ENCODE assay signal across 11 cellular contexts in genomic region chr7:130151591-130152269, GRCh38. TPM values are rescaled to one million over a fixed set of nuclear protein-coding genes. Genes with fewer than 3 reads are reported as not detected.
DNase-seq lines count a peak whose midpoint lies in the region; ATAC-seq and TF ChIP-seq lines count a peak whose summit lies in the region.
"Had no signal": no experiment of that assay in that cellular context is flagged by ENCODE, and none has a peak within 500 bp of the region (broad histone marks: within the 10 kb centered on the region; RNA-seq: fewer than 3 reads in every experiment).

No MANE protein-coding gene starts in this region.

- H3K36me3 Mint-ChIP-seq in activated CD4-positive, alpha-beta T cell treated with anti-CD3 and anti-CD28 coated beads, Interleukin-2, amount 10 ng/mL, durations not matched to agents 7 days and 5 days (ENCODE audit: low read depth): no peaks in the 10 kb centered on the region

- H2AFZ ChIP-seq in fibroblast of lung (ENCODE audit: low read length): no peak overlapping the region

- H3K27me3 ChIP-seq in fibroblast of lung (ENCODE audit: control insufficient read depth, insufficient read depth, low read length): no peaks in the 10 kb centered on the region

- no peak overlapping the region for H3K4me3 ChIP-seq in fibroblast of lung (replicated peaks in 1 of 4; ENCODE audit: control extremely low read depth in 1 of 4, insufficient read depth in 1 of 4, low read depth in 3 of 4, low read length in 4 of 4)
- H3K4me3 ChIP-seq: left ventricle myocardium inferior had no signal

- no peaks in the 10 kb centered on the region for H3K9me3 ChIP-seq in fibroblast of lung (ENCODE audit: control insufficient read depth, insufficient read depth, low read depth, low read length)

- CTCF ChIA-PET in activated CD4-positive, alpha-beta T cell treated with anti-CD3 and anti-CD28 coated beads, Interleukin-2, amount 10 ng/mL, durations not matched to agents 7 days and 5 days (lab: Charles Lee): interaction anchor here (0.7 kb wide), 1 partner anchor 57 kb away, joined by 3 read pairs; no protein-coding TSS in a partner anchor

- no peak for TF ChIP-seq CTCF in fibroblast of lung (conservative IDR thresholded peaks at IDR 0.05 in 1 of 2, IDR thresholded peaks at IDR 0.05 in 1 of 2; ENCODE audit: low read depth in 1 of 2, low read length in 2 of 2)

- H3K9ac ChIP-seq in fibroblast of lung (ENCODE audit: insufficient read depth, low read length): no peak overlapping the region

- no peaks in the 10 kb centered on the region for H4K20me1 ChIP-seq in fibroblast of lung (ENCODE audit: control insufficient read depth, extremely low read depth, insufficient read depth, low read length)

- no peaks in the 10 kb centered on the region for H3K4me1 Mint-ChIP-seq in activated CD4-positive, alpha-beta T cell treated with anti-CD3 and anti-CD28 coated beads, Interleukin-2, amount 10 ng/mL, durations not matched to agents 7 days and 5 days

- POLR2A ChIA-PET in activated CD4-positive, alpha-beta T cell treated with anti-CD3 and anti-CD28 coated beads, Interleukin-2, amount 10 ng/mL, durations not matched to agents 7 days and 5 days (lab: Charles Lee): no interaction called here

- no peak overlapping the region for H3K4me3 Mint-ChIP-seq in activated CD4-positive, alpha-beta T cell treated with anti-CD3 and anti-CD28 coated beads, Interleukin-2, amount 10 ng/mL, durations not matched to agents 7 days and 5 days

- DNase-seq in stimulated activated CD4-positive, alpha-beta T cell treated with anti-CD3 and anti-CD28 coated beads, Interleukin-15, amount 100 ng/mL, for 24 hours: peak; percentile 38
- DNase-seq in stimulated activated CD4-positive, alpha-beta T cell treated with anti-CD3 and anti-CD28 coated beads, Interleukin-12 subunit alpha, Interleukin-12 subunit beta, amount 100 ng/mL, for 4 hours: no peak
- peak; percentile 25 for DNase-seq in activated CD4-positive, alpha-beta T cell treated with anti-CD3 and anti-CD28 coated beads, Interleukin-2, amount 10 ng/mL, durations not matched to agents 7 days and 5 days
- peak; percentile 36 to 49 for DNase-seq in fibroblast of lung (ENCODE audit: low read depth in 2 of 2)
- no peak for DNase-seq in NCI-H2029 (lab: John Stamatoyannopoulos, UW)
- no peak for DNase-seq in NCI-H1930 (lab: John Stamatoyannopoulos, UW)
- DNase-seq in GM19240 (ENCODE audit: insufficient read length, low spot score): no peak
- DNase-seq: Calu3, left ventricle myocardium inferior, NCI-H1105 had no signal

- H3K27ac Mint-ChIP-seq in activated CD4-positive, alpha-beta T cell treated with anti-CD3 and anti-CD28 coated beads, Interleukin-2, amount 10 ng/mL, durations not matched to agents 7 days and 5 days: no peak overlapping the region

- ATAC-seq in GM21529 (IDR thresholded peaks at IDR 0.05; ENCODE audit: unreplicated experiment): no peak

- H3K79me2 ChIP-seq in fibroblast of lung (ENCODE audit: control insufficient read depth, insufficient read depth, low read length): no peaks in the 10 kb centered on the region

- H3K27ac ChIP-seq in fibroblast of lung (ENCODE audit: insufficient read depth, low read length): no peak overlapping the region
- H3K27ac ChIP-seq: left ventricle myocardium inferior had no signal

- H3K4me1 ChIP-seq in fibroblast of lung (ENCODE audit: control insufficient read depth, extremely low read depth, insufficient read depth, low read length): no peaks in the 10 kb centered on the region

- H3K27me3 Mint-ChIP-seq in activated CD4-positive, alpha-beta T cell treated with anti-CD3 and anti-CD28 coated beads, Interleukin-2, amount 10 ng/mL, durations not matched to agents 7 days and 5 days: peaks cover 10% of the 10 kb centered on the region

- H3K36me3 ChIP-seq in fibroblast of lung (ENCODE audit: control insufficient read depth, insufficient read depth, low read length): no peaks in the 10 kb centered on the region
- H3K36me3 ChIP-seq: left ventricle myocardium inferior had no signal

- H3K4me2 ChIP-seq in fibroblast of lung (ENCODE audit: extremely low read depth, insufficient read depth, low read length): no peak overlapping the region

- H3K9me3 Mint-ChIP-seq in activated CD4-positive, alpha-beta T cell treated with anti-CD3 and anti-CD28 coated beads, Interleukin-2, amount 10 ng/mL, durations not matched to agents 7 days and 5 days: peaks cover 2% of the 10 kb centered on the region

RNA-seq across cellular contexts. Expression of gene TMEM209, which starts 53.5 kb away (rescaled TPM):
- total RNA-seq in activated CD4-positive, alpha-beta T cell treated with anti-CD3 and anti-CD28 coated beads, Interleukin-2, amount 10 ng/mL, durations not matched to agents 7 days and 5 days: 10 to 100 TPM; 41.6 to 46.6 TPM
- 9.5 and 9.7 TPM in 2 replicates for total RNA-seq in fibroblast of lung
- polyA plus RNA-seq in fibroblast of lung: 15.1 and 20.8 TPM in 2 replicates
- polyA plus RNA-seq in fibroblast of lung (2012): 6.1 and 8.1 TPM in 2 replicates
- 24.1 and 29.8 TPM in 2 replicates for polyA minus RNA-seq in fibroblast of lung (ENCODE audit: low replicate concordance)

RNA-seq across cellular contexts. Expression of gene SSMEM1, which starts 55.9 kb away (rescaled TPM):
- total RNA-seq in activated CD4-positive, alpha-beta T cell treated with anti-CD3 and anti-CD28 coated beads, Interleukin-2, amount 10 ng/mL, durations not matched to agents 7 days and 5 days: not detected
- not detected in 2 replicates for total RNA-seq in fibroblast of lung
- not detected in 2 replicates for polyA plus RNA-seq in fibroblast of lung
- not detected in 2 replicates for polyA plus RNA-seq in fibroblast of lung (2012)
- polyA minus RNA-seq in fibroblast of lung (ENCODE audit: low replicate concordance): not detected in 2 replicates
- total RNA-seq: Calu3, left ventricle myocardium inferior had no signal

Comparison
In these comparisons a context has a peak if more than half of its experiments do, and no peak if none do; other contexts are left out.
1. DNase-seq: peak in stimulated activated CD4-positive, alpha-beta T cell treated with anti-CD3 and anti-CD28 coated beads, Interleukin-15, amount 100 ng/mL, for 24 hours (single experiment), activated CD4-positive, alpha-beta T cell treated with anti-CD3 and anti-CD28 coated beads, Interleukin-2, amount 10 ng/mL, durations not matched to agents 7 days and 5 days (single experiment) and fibroblast of lung (2 of 2); none in stimulated activated CD4-positive, alpha-beta T cell treated with anti-CD3 and anti-CD28 coated beads, Interleukin-12 subunit alpha, Interleukin-12 subunit beta, amount 100 ng/mL, for 4 hours (single experiment), NCI-H2029 (single experiment), NCI-H1930 (0 of 2) and GM19240 (single experiment).